1 cellular context compared by ENCODE assay signal in the genomic region with DNA sequence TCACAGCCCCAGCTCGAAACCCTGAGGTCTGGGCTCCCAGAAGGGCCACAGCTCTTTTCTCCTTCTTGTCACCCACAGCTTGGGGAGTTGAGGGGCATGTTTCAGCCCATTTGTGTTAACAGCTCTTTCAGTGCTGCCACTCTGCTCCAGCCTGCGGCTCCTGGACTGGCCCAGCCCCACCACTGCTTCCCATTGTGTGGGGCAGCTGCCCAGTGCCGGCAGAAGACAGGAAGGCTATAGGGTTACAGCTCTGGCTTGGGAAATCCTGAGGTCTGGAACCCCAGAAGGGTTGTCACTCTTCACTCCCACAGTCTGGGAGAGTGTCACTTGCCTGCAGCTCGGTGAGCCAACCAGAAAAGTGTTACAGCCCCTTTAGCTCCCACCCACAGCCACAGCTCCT.
TF ChIP-seq lines count a peak whose summit lies in the region.

No MANE protein-coding gene starts in this region.

TF ChIP-seq in HepG2, 621 proteins besides CTCF, POLR2A, EP300 and RAD21:
- TF ChIP-seq, protein P1, sequence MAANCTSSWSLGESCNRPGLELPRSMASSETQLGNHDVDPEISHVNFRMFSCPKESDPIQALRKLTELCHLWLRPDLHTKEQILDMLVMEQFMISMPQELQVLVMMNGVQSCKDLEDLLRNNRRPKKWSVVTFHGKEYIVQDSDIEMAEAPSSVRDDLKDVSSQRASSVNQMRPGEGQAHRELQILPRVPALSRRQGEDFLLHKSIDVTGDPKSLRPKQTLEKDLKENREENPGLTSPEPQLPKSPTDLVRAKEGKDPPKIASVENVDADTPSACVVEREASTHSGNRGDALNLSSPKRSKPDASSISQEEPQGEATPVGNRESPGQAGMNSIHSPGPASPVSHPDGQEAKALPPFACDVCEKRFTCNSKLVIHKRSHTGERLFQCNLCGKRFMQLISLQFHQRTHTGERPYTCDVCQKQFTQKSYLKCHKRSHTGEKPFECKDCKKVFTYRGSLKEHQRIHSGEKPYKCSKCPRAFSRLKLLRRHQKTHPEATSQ (CRISPR knock-in tag; IDR thresholded peaks at IDR 0.05; ENCODE audit: borderline replicate concordance) = no peak
- TF ChIP-seq ZNF652 (CRISPR knock-in tag; IDR thresholded peaks at IDR 0.05; ENCODE audit: borderline replicate concordance, low read depth) = no peak
- no peak for TF ChIP-seq ZFY (CRISPR knock-in tag; IDR thresholded peaks at IDR 0.05)
- TF ChIP-seq ZFP62 (CRISPR knock-in tag; IDR thresholded peaks at IDR 0.05) = no peak
- TF ChIP-seq, protein P2, sequence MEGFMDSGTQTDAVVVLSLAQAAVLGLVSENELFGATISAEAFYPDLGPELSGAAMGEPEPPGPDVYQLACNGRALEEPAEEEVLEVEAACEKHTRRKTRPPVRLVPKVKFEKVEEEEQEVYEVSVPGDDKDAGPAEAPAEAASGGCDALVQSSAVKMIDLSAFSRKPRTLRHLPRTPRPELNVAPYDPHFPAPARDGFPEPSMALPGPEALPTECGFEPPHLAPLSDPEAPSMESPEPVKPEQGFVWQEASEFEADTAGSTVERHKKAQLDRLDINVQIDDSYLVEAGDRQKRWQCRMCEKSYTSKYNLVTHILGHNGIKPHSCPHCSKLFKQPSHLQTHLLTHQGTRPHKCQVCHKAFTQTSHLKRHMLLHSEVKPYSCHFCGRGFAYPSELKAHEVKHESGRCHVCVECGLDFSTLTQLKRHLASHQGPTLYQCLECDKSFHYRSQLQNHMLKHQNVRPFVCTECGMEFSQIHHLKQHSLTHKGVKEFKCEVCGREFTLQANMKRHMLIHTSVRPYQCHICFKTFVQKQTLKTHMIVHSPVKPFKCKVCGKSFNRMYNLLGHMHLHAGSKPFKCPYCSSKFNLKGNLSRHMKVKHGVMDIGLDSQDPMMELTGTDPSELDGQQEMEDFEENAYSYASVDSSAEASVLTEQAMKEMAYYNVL (CRISPR knock-in tag; IDR thresholded peaks at IDR 0.05; ENCODE audit: borderline replicate concordance) = no peak
- TF ChIP-seq PITX1 (CRISPR knock-in tag; IDR thresholded peaks at IDR 0.05) = no peak
- no peak for TF ChIP-seq ZNF496 (CRISPR knock-in tag; IDR thresholded peaks at IDR 0.05; ENCODE audit: insufficient replicate concordance)
- TF ChIP-seq GTF2F1 (IDR thresholded peaks at IDR 0.05; ENCODE audit: low read length) = no peak
- TF ChIP-seq, protein P3, sequence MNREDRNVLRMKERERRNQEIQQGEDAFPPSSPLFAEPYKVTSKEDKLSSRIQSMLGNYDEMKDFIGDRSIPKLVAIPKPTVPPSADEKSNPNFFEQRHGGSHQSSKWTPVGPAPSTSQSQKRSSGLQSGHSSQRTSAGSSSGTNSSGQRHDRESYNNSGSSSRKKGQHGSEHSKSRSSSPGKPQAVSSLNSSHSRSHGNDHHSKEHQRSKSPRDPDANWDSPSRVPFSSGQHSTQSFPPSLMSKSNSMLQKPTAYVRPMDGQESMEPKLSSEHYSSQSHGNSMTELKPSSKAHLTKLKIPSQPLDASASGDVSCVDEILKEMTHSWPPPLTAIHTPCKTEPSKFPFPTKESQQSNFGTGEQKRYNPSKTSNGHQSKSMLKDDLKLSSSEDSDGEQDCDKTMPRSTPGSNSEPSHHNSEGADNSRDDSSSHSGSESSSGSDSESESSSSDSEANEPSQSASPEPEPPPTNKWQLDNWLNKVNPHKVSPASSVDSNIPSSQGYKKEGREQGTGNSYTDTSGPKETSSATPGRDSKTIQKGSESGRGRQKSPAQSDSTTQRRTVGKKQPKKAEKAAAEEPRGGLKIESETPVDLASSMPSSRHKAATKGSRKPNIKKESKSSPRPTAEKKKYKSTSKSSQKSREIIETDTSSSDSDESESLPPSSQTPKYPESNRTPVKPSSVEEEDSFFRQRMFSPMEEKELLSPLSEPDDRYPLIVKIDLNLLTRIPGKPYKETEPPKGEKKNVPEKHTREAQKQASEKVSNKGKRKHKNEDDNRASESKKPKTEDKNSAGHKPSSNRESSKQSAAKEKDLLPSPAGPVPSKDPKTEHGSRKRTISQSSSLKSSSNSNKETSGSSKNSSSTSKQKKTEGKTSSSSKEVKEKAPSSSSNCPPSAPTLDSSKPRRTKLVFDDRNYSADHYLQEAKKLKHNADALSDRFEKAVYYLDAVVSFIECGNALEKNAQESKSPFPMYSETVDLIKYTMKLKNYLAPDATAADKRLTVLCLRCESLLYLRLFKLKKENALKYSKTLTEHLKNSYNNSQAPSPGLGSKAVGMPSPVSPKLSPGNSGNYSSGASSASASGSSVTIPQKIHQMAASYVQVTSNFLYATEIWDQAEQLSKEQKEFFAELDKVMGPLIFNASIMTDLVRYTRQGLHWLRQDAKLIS (CRISPR knock-in tag; IDR thresholded peaks at IDR 0.05) = no peak
- no peak for TF ChIP-seq ZBTB3 (CRISPR knock-in tag; IDR thresholded peaks at IDR 0.05; ENCODE audit: borderline replicate concordance, low read depth)
- TF ChIP-seq, protein P4, sequence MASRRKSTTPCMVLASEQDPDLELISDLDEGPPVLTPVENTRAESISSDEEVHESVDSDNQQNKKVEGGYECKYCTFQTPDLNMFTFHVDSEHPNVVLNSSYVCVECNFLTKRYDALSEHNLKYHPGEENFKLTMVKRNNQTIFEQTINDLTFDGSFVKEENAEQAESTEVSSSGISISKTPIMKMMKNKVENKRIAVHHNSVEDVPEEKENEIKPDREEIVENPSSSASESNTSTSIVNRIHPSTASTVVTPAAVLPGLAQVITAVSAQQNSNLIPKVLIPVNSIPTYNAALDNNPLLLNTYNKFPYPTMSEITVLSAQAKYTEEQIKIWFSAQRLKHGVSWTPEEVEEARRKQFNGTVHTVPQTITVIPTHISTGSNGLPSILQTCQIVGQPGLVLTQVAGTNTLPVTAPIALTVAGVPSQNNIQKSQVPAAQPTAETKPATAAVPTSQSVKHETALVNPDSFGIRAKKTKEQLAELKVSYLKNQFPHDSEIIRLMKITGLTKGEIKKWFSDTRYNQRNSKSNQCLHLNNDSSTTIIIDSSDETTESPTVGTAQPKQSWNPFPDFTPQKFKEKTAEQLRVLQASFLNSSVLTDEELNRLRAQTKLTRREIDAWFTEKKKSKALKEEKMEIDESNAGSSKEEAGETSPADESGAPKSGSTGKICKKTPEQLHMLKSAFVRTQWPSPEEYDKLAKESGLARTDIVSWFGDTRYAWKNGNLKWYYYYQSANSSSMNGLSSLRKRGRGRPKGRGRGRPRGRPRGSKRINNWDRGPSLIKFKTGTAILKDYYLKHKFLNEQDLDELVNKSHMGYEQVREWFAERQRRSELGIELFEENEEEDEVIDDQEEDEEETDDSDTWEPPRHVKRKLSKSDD (CRISPR knock-in tag; IDR thresholded peaks at IDR 0.05; ENCODE audit: low read depth) = no peak
- TF ChIP-seq ZC3H4 (CRISPR knock-in tag; IDR thresholded peaks at IDR 0.05; ENCODE audit: borderline replicate concordance) = no peak
- no peak for TF ChIP-seq FOXJ3 (CRISPR knock-in tag; IDR thresholded peaks at IDR 0.05; ENCODE audit: borderline replicate concordance)
- TF ChIP-seq, protein P5, sequence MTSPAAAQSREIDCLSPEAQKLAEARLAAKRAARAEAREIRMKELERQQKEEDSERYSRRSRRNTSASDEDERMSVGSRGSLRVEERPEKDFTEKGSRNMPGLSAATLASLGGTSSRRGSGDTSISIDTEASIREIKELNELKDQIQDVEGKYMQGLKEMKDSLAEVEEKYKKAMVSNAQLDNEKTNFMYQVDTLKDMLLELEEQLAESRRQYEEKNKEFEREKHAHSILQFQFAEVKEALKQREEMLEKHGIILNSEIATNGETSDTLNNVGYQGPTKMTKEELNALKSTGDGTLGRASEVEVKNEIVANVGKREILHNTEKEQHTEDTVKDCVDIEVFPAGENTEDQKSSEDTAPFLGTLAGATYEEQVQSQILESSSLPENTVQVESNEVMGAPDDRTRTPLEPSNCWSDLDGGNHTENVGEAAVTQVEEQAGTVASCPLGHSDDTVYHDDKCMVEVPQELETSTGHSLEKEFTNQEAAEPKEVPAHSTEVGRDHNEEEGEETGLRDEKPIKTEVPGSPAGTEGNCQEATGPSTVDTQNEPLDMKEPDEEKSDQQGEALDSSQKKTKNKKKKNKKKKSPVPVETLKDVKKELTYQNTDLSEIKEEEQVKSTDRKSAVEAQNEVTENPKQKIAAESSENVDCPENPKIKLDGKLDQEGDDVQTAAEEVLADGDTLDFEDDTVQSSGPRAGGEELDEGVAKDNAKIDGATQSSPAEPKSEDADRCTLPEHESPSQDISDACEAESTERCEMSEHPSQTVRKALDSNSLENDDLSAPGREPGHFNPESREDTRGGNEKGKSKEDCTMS (CRISPR knock-in tag; conservative IDR thresholded peaks at IDR 0.05) = no peak
- TF ChIP-seq LCORL (IDR thresholded peaks at IDR 0.05) = no peak
- TF ChIP-seq LCORL (CRISPR knock-in tag; IDR thresholded peaks at IDR 0.05) = no peak
- no peak for TF ChIP-seq SP2 (CRISPR knock-in tag; IDR thresholded peaks at IDR 0.05)
- TF ChIP-seq, protein P6, sequence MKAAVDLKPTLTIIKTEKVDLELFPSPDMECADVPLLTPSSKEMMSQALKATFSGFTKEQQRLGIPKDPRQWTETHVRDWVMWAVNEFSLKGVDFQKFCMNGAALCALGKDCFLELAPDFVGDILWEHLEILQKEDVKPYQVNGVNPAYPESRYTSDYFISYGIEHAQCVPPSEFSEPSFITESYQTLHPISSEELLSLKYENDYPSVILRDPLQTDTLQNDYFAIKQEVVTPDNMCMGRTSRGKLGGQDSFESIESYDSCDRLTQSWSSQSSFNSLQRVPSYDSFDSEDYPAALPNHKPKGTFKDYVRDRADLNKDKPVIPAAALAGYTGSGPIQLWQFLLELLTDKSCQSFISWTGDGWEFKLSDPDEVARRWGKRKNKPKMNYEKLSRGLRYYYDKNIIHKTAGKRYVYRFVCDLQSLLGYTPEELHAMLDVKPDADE (CRISPR knock-in tag; IDR thresholded peaks at IDR 0.05) = no peak
- no peak for TF ChIP-seq ZNF432 (CRISPR knock-in tag; IDR thresholded peaks at IDR 0.05; ENCODE audit: borderline replicate concordance)
- TF ChIP-seq GPN1 (CRISPR knock-in tag; IDR thresholded peaks at IDR 0.05; ENCODE audit: borderline replicate concordance) = no peak
- TF ChIP-seq SRSF9 (IDR thresholded peaks at IDR 0.05; ENCODE audit: borderline replicate concordance, insufficient read depth, low read depth, low read length, poor library complexity, severe bottlenecking) = no peak
TF ChIP-seq in HepG2: peak in this region for 0.
